ENCODE assay signal across 22 cellular contexts in the genomic region with DNA sequence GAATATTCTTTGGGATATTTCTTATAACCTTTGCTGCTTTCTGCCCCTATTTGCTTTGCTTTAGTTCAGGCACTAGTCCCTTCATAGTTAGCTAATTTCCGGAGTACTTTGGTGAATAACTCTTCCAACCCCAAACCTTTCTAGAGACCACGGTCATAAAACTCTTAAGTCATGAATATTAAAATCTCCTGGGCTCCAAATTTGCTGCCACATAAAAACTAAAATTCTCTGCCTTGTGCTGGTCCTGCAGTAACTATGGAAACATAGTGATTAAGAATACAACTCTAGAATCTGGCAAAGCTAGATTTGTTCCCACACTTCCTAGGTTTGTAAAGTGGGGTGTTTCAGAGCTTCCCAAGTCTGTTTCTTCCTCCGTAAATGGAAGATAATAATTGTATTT. TPM values are rescaled to one million over a fixed set of nuclear protein-coding genes. Genes with fewer than 3 reads are reported as not detected.
"Had no signal": no experiment of that assay in that cellular context is flagged by ENCODE, and none has a peak within 500 bp of the region (broad histone marks: within the 10 kb centered on the region; RNA-seq: fewer than 3 reads in every experiment).

No MANE protein-coding gene starts in this region.

- H3K9me3 ChIP-seq: adrenal gland, body of pancreas, colonic mucosa, esophagus squamous epithelium, lower lobe of right lung, pancreas, right lobe of liver, thoracic aorta, upper lobe of right lung had no signal

- H3K4me1 ChIP-seq: colonic mucosa, right lobe of liver had no signal

- H3K4me2 ChIP-seq: hepatocyte had no signal

- H2AFZ ChIP-seq: hepatocyte had no signal

- DNase-seq: activated CD4-positive, alpha-beta T cell treated with anti-CD3 and anti-CD28 coated beads, Interleukin-2, amount 50 U/mL, for 48 hours; activated gamma-delta T cell treated with Interleukin-2 at 50 U/mL for 16 hours; body of pancreas; central memory CD4-positive, alpha-beta T cell; colonic mucosa; esophagus squamous epithelium; islet precursor cell; lower lobe of right lung; naive thymus-derived CD8-positive, alpha-beta T cell; pancreas; right lobe of liver; small intestine; stimulated activated CD4-positive, alpha-beta T cell treated with anti-CD3 and anti-CD28 coated beads, Interleukin-4, amount 100 ng/mL, for 1 hour; stimulated activated naive CD8-positive, alpha-beta T cell treated with anti-CD3 and anti-CD28 coated beads, Interleukin-15, amount 100 ng/mL, for 72 hours; upper lobe of right lung had no signal

- H3K79me2 ChIP-seq: hepatocyte had no signal

- H3K27me3 ChIP-seq: adrenal gland, body of pancreas, colonic mucosa, esophagus squamous epithelium, hepatocyte, pancreas, right lobe of liver, upper lobe of right lung had no signal

- H3K36me3 ChIP-seq: adrenal gland, colonic mucosa, esophagus squamous epithelium, lower lobe of right lung, pancreas, right lobe of liver, thoracic aorta, upper lobe of right lung had no signal

- H3K4me3 ChIP-seq: adrenal gland, body of pancreas, colonic mucosa, esophagus squamous epithelium, hepatocyte, lower lobe of right lung, pancreas, right lobe of liver, thoracic aorta, upper lobe of right lung had no signal

- H3K27ac ChIP-seq: adrenal gland, body of pancreas, colonic mucosa, esophagus squamous epithelium, hepatocyte, lower lobe of right lung, pancreas, right lobe of liver, thoracic aorta, upper lobe of right lung had no signal

RNA-seq across cellular contexts. Expression of a gene that starts 10.0 kb away (rescaled TPM):
- total RNA-seq: activated naive CD4-positive, alpha-beta T cell treated with anti-CD3 and anti-CD28 coated beads, Interleukin-2, amount 50 U/mL, for 72 hours; activated T-helper 1 cell treated with anti-CD3 and anti-CD28 coated beads, Interleukin-12 subunit alpha, Interleukin-12 subunit beta, Interleukin-2, Interleukin-4 antibody, amounts not matched to agents 30 ng/mL and 10 ng/mL and 1 ng/mL, durations not matched to agents 14 hours and 24 hours and 36 hours; adrenal gland; body of pancreas; colonic mucosa; esophagus squamous epithelium; lower lobe of right lung; mesenteric fat pad; naive thymus-derived CD8-positive, alpha-beta T cell; pulmonary artery endothelial cell; right lobe of liver; thoracic aorta; upper lobe of right lung had no signal
- polyA plus RNA-seq: adrenal gland; naive thymus-derived CD8-positive, alpha-beta T cell; pancreas; small intestine had no signal
